In the genomic region with DNA sequence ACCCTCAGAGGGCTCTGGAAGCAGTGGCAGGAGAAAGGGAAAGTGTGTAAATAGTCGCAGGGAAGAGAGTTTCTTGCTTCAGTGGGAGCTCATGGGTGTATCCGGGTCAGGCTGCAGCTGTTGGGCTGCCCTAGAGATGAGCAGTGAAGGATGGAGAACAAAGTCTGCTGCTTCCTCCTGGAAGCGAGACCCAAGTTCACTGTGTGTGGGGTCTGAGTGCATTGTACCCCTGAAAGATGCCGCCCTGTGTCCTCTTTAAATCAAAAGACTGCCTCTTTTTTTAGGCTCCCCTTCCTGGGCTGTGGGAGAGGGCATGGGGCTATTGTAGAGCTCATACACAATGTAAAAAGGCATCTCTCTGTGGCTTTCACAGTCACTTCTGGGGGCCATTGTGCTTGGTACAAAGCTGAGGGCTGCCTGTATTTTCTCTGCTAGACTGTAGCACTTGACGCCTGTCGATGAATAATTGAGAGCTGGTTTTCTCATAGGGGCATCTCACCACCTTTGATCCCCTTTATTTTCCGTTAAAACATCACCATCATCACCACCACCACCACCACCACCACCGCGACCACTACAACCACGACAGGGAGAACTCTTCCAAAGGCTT, we compare ENCODE assay signal across 9 cellular contexts. TPM values are rescaled to one million over a fixed set of nuclear protein-coding genes. Genes with fewer than 3 reads are reported as not detected.
DNase-seq lines count a peak whose midpoint lies in the region; ATAC-seq and FAIRE-seq lines count a peak whose summit lies in the region.
"Had no signal": no experiment of that assay in that cellular context is flagged by ENCODE, and none has a peak within 500 bp of the region (broad histone marks: within the 10 kb centered on the region; RNA-seq: fewer than 3 reads in every experiment).

No MANE protein-coding gene starts in this region.

- peak overlapping the region; percentile 52 for H3K4me3 Mint-ChIP-seq in activated CD4-positive, alpha-beta memory T cell treated with anti-CD3 and anti-CD28 coated beads, Interleukin-2, amount 10 ng/mL, durations not matched to agents 7 days and 5 days

- peak; percentile 29 to 45 for ATAC-seq in activated CD4-positive, CD25-positive, alpha-beta regulatory T cell treated with anti-CD3 and anti-CD28 coated beads, Interleukin-2, amount 50 U/mL, for 24 hours
- ATAC-seq in HG02678 (IDR thresholded peaks at IDR 0.05; ENCODE audit: unreplicated experiment): peak; percentile 68

- peaks cover 0 to 2% of the 10 kb centered on the region in 2 donors for H3K36me3 ChIP-seq in small intestine (ENCODE audit: control insufficient read depth in 2 of 2, insufficient read depth in 2 of 2, low read length in 2 of 2)
- H3K36me3 ChIP-seq: right atrium auricular region had no signal

- peaks cover 15% of the 10 kb centered on the region for H3K9me3 Mint-ChIP-seq in activated CD4-positive, alpha-beta memory T cell treated with anti-CD3 and anti-CD28 coated beads, Interleukin-2, amount 10 ng/mL, durations not matched to agents 7 days and 5 days

- peak overlapping the region; percentile 16 to 72 for H3K27ac ChIP-seq in small intestine (ENCODE audit: low read depth in 1 of 2, low read length in 1 of 2)
- H3K27ac ChIP-seq: right atrium auricular region had no signal

- peak overlapping the region; percentile 76 for H3K27ac Mint-ChIP-seq in activated CD4-positive, alpha-beta memory T cell treated with anti-CD3 and anti-CD28 coated beads, Interleukin-2, amount 10 ng/mL, durations not matched to agents 7 days and 5 days

- H3K27me3 Mint-ChIP-seq in activated CD4-positive, alpha-beta memory T cell treated with anti-CD3 and anti-CD28 coated beads, Interleukin-2, amount 10 ng/mL, durations not matched to agents 7 days and 5 days: no peaks in the 10 kb centered on the region

- no peaks in the 10 kb centered on the region for H3K27me3 ChIP-seq in small intestine (ENCODE audit: control insufficient read depth in 2 of 2, insufficient read depth in 2 of 2, low read length in 2 of 2)
- H3K27me3 ChIP-seq: right atrium auricular region had no signal

- no peak overlapping the region for H3K4me3 ChIP-seq in small intestine (ENCODE audit: low read depth in 1 of 2, low read length in 2 of 2)
- H3K4me3 ChIP-seq: right atrium auricular region had no signal

- no peak for DNase-seq in activated CD4-positive, CD25-positive, alpha-beta regulatory T cell (lab: John Stamatoyannopoulos, UW)
- peak; percentile 33 for DNase-seq in activated CD4-positive, alpha-beta memory T cell treated with anti-CD3 and anti-CD28 coated beads, Interleukin-2, amount 10 ng/mL, durations not matched to agents 7 days and 5 days
- DNase-seq in small intestine (no peak), head of caudate nucleus (no peak), ecto neural progenitor cell (ENCODE audit: low spot score) (no peak), superior temporal gyrus (ENCODE audit: extremely low spot score) (no peak)

- WGBS in small intestine, 3 donors: 53 to 68% (median 53%) methylated on average over 10 of the region's 10 CpGs

- intact Hi-C loops in head of caudate nucleus (cut with DNase I): no loop called here

- no peak for FAIRE-seq in small intestine (lab: Jason Lieb, UNC)

- H3K4me1 Mint-ChIP-seq in activated CD4-positive, alpha-beta memory T cell treated with anti-CD3 and anti-CD28 coated beads, Interleukin-2, amount 10 ng/mL, durations not matched to agents 7 days and 5 days: peaks cover 85% of the 10 kb centered on the region

- POLR2A ChIA-PET in activated CD4-positive, alpha-beta memory T cell treated with anti-CD3 and anti-CD28 coated beads, Interleukin-2, amount 10 ng/mL, durations not matched to agents 7 days and 5 days (lab: Charles Lee): interaction anchor here (0.9 to 7.5 kb wide), 10 partner anchors 9 to 214 kb away, joined by 3 to 106 read pairs (median 4); partner anchors contain the start of gene CHST11

- no peaks in the 10 kb centered on the region for H3K9me3 ChIP-seq in small intestine (ENCODE audit: control insufficient read depth, low read depth)
- H3K9me3 ChIP-seq: right atrium auricular region had no signal

- H3K36me3 Mint-ChIP-seq in activated CD4-positive, alpha-beta memory T cell treated with anti-CD3 and anti-CD28 coated beads, Interleukin-2, amount 10 ng/mL, durations not matched to agents 7 days and 5 days (ENCODE audit: low read depth): peaks cover 42% of the 10 kb centered on the region

- CTCF ChIA-PET in activated CD4-positive, alpha-beta memory T cell treated with anti-CD3 and anti-CD28 coated beads, Interleukin-2, amount 10 ng/mL, durations not matched to agents 7 days and 5 days (lab: Charles Lee): interaction anchor here (0.7 to 5.1 kb wide), 3 partner anchors 9 to 92 kb away, joined by 4 to 29 read pairs (median 5); partner anchors contain the start of gene CHST11

- peaks cover 0 to 21% of the 10 kb centered on the region in 2 donors for H3K4me1 ChIP-seq in small intestine (ENCODE audit: control insufficient read depth in 2 of 2, insufficient read depth in 1 of 2, low read depth in 1 of 2, low read length in 1 of 2)

RNA-seq across cellular contexts. Expression of gene CHST11, which starts 16.7 kb away (rescaled TPM):
- total RNA-seq in activated CD4-positive, alpha-beta memory T cell treated with anti-CD3 and anti-CD28 coated beads, Interleukin-2, amount 10 ng/mL, durations not matched to agents 7 days and 5 days: 100 to 1,000 TPM; 124 to 125 TPM
- polyA plus RNA-seq in small intestine: 1 to 10 TPM in 2 of 3 donors, under 1 TPM in 1; 0.89 to 2.9 (median 1.1) TPM
